In genomic region chr17:64129515-64129764, GRCh38 we compare ENCODE assay signal across 2 cellular contexts.
TF ChIP-seq lines count a peak whose summit lies in the region.

No MANE protein-coding gene starts in this region.

TF ChIP-seq in HEK293T, 16 proteins besides CTCF, POLR2A, EP300 and RAD21 (continued from another document):
- TF ChIP-seq, protein P1, sequence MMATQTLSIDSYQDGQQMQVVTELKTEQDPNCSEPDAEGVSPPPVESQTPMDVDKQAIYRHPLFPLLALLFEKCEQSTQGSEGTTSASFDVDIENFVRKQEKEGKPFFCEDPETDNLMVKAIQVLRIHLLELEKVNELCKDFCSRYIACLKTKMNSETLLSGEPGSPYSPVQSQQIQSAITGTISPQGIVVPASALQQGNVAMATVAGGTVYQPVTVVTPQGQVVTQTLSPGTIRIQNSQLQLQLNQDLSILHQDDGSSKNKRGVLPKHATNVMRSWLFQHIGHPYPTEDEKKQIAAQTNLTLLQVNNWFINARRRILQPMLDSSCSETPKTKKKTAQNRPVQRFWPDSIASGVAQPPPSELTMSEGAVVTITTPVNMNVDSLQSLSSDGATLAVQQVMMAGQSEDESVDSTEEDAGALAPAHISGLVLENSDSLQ (IDR thresholded peaks at IDR 0.05), result no peak
- TF ChIP-seq FOXK2 (IDR thresholded peaks at IDR 0.05), result no peak

TF ChIP-seq in HepG2, 621 proteins besides CTCF, POLR2A, EP300 and RAD21 (continues in another document):
- TF ChIP-seq, protein P2, sequence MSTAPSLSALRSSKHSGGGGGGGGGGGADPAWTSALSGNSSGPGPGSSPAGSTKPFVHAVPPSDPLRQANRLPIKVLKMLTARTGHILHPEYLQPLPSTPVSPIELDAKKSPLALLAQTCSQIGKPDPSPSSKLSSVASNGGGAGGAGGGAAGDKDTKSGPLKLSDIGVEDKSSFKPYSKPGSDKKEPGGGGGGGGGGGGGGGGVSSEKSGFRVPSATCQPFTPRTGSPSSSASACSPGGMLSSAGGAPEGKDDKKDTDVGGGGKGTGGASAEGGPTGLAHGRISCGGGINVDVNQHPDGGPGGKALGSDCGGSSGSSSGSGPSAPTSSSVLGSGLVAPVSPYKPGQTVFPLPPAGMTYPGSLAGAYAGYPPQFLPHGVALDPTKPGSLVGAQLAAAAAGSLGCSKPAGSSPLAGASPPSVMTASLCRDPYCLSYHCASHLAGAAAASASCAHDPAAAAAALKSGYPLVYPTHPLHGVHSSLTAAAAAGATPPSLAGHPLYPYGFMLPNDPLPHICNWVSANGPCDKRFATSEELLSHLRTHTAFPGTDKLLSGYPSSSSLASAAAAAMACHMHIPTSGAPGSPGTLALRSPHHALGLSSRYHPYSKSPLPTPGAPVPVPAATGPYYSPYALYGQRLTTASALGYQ (CRISPR knock-in tag; IDR thresholded peaks at IDR 0.05), result peak; percentile 70; the same call in 1 of the 2 replicates
- TF ChIP-seq FOXO4 (CRISPR knock-in tag; conservative IDR thresholded peaks at IDR 0.05) (0 out of 2 replicates have a peak, but pooled peaks have one; percentile 86), ZSCAN29 (CRISPR knock-in tag; conservative IDR thresholded peaks at IDR 0.05) (peak; percentile 89; the same call in 1 of the 2 replicates), AGO1 (IDR thresholded peaks at IDR 0.05; ENCODE audit: low read depth, low read length, poor library complexity, severe bottlenecking) (peak; percentile 8), MTA1 (CRISPR knock-in tag; IDR thresholded peaks at IDR 0.05; ENCODE audit: borderline replicate concordance) (0 out of 2 replicates have a peak, but pooled peaks have one; percentile 33), MXD1 (CRISPR knock-in tag; IDR thresholded peaks at IDR 0.05) (peak; percentile 13; the same call in 1 of the 2 replicates), ZNF468 (CRISPR knock-in tag; IDR thresholded peaks at IDR 0.05) (no peak), ZBTB14 (CRISPR knock-in tag; IDR thresholded peaks at IDR 0.05) (peak; percentile 56), NFE2L2 (IDR thresholded peaks at IDR 0.05; ENCODE audit: low read length) (no peak), ZNF264 (CRISPR knock-in tag; IDR thresholded peaks at IDR 0.05) (0 out of 2 replicates have a peak, but pooled peaks have one; percentile 5), LCORL (IDR thresholded peaks at IDR 0.05) (no peak), LCORL (CRISPR knock-in tag; IDR thresholded peaks at IDR 0.05) (peak; percentile 7; the same call in 1 of the 2 replicates), BORCS8-MEF2B (CRISPR knock-in tag; IDR thresholded peaks at IDR 0.05) (no peak), ZNF382 (CRISPR knock-in tag; IDR thresholded peaks at IDR 0.05; ENCODE audit: borderline replicate concordance) (no peak), ZNF850 (CRISPR knock-in tag; conservative IDR thresholded peaks at IDR 0.05) (no peak), XBP1 (CRISPR knock-in tag; IDR thresholded peaks at IDR 0.05) (no peak), MAFK (conservative IDR thresholded peaks at IDR 0.05 in 1 of 2, IDR thresholded peaks at IDR 0.05 in 1 of 2; ENCODE audit: low read length in 2 of 2) (no peak), SIN3B (IDR thresholded peaks at IDR 0.05; ENCODE audit: low read length) (no peak), CHD2 (IDR thresholded peaks at IDR 0.05; ENCODE audit: low read depth, low read length) (no peak), EZH2 (conservative IDR thresholded peaks at IDR 0.05; ENCODE audit: low read depth, low read length) (no peak), ZFAT (CRISPR knock-in tag; conservative IDR thresholded peaks at IDR 0.05) (0 out of 2 replicates have a peak, but pooled peaks have one; percentile 86), STAG1 (CRISPR knock-in tag; IDR thresholded peaks at IDR 0.05) (no peak), PRPF4 (IDR thresholded peaks at IDR 0.05; ENCODE audit: low read depth, low read length, poor library complexity, severe bottlenecking) (no peak), ZFP90 (CRISPR knock-in tag; IDR thresholded peaks at IDR 0.05; ENCODE audit: borderline replicate concordance) (peak; percentile 60; the same call in 1 of the 2 replicates), SATB2 (CRISPR knock-in tag; IDR thresholded peaks at IDR 0.05) (0 out of 2 replicates have a peak, but pooled peaks have one; percentile 77), ZNF652 (CRISPR knock-in tag; IDR thresholded peaks at IDR 0.05; ENCODE audit: borderline replicate concordance, low read depth) (no peak), ZNF350 (CRISPR knock-in tag; IDR thresholded peaks at IDR 0.05; ENCODE audit: borderline replicate concordance, low read depth) (no peak), ZNF782 (CRISPR knock-in tag; IDR thresholded peaks at IDR 0.05; ENCODE audit: borderline replicate concordance) (no peak), MBNL3 (CRISPR knock-in tag; conservative IDR thresholded peaks at IDR 0.05) (no peak), YEATS2 (CRISPR knock-in tag; IDR thresholded peaks at IDR 0.05; ENCODE audit: borderline replicate concordance) (no peak), ZMYM2 (CRISPR knock-in tag; IDR thresholded peaks at IDR 0.05) (no peak), ZNF430 (CRISPR knock-in tag; IDR thresholded peaks at IDR 0.05) (no peak), ESRRA (CRISPR knock-in tag; IDR thresholded peaks at IDR 0.05; ENCODE audit: low read depth) (peak; percentile 32; the same call in 1 of the 2 replicates), ZNF724P (CRISPR knock-in tag; IDR thresholded peaks at IDR 0.05; ENCODE audit: borderline replicate concordance) (no peak), WIZ (CRISPR knock-in tag; IDR thresholded peaks at IDR 0.05) (no peak), ZNF101 (CRISPR knock-in tag; IDR thresholded peaks at IDR 0.05; ENCODE audit: borderline replicate concordance, low read depth) (no peak), FOXC1 (CRISPR knock-in tag; IDR thresholded peaks at IDR 0.05; ENCODE audit: borderline replicate concordance) (0 out of 2 replicates have a peak, but pooled peaks have one; percentile 47), ARID3A (IDR thresholded peaks at IDR 0.05; ENCODE audit: low read depth, low read length) (no peak), TBX3 (IDR thresholded peaks at IDR 0.05; ENCODE audit: borderline replicate concordance) (no peak), ZNF160 (CRISPR knock-in tag; IDR thresholded peaks at IDR 0.05) (0 out of 2 replicates have a peak, but pooled peaks have one; percentile 70), SMC3 (IDR thresholded peaks at IDR 0.05; ENCODE audit: low read length) (no peak), EHMT2 (IDR thresholded peaks at IDR 0.05; ENCODE audit: borderline replicate concordance, low read depth, low read length) (no peak), REL (CRISPR knock-in tag; conservative IDR thresholded peaks at IDR 0.05) (no peak; the same call in 1 of the 2 replicates), SALL2 (CRISPR knock-in tag; IDR thresholded peaks at IDR 0.05) (no peak; the same call in 1 of the 2 replicates), MXD4 (CRISPR knock-in tag; IDR thresholded peaks at IDR 0.05) (no peak), ZNF501 (CRISPR knock-in tag; IDR thresholded peaks at IDR 0.05) (0 out of 2 replicates have a peak, but pooled peaks have one; percentile 1), ATF4 (CRISPR knock-in tag; IDR thresholded peaks at IDR 0.05) (no peak), ZBTB42 (CRISPR knock-in tag; IDR thresholded peaks at IDR 0.05) (0 out of 2 replicates have a peak, but pooled peaks have one; percentile 27)
- TF ChIP-seq, protein P3, sequence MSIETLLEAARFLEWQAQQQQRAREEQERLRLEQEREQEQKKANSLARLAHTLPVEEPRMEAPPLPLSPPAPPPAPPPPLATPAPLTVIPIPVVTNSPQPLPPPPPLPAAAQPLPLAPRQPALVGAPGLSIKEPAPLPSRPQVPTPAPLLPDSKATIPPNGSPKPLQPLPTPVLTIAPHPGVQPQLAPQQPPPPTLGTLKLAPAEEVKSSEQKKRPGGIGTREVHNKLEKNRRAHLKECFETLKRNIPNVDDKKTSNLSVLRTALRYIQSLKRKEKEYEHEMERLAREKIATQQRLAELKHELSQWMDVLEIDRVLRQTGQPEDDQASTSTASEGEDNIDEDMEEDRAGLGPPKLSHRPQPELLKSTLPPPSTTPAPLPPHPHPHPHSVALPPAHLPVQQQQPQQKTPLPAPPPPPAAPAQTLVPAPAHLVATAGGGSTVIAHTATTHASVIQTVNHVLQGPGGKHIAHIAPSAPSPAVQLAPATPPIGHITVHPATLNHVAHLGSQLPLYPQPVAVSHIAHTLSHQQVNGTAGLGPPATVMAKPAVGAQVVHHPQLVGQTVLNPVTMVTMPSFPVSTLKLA (IDR thresholded peaks at IDR 0.05), result no peak
- TF ChIP-seq, protein P4, sequence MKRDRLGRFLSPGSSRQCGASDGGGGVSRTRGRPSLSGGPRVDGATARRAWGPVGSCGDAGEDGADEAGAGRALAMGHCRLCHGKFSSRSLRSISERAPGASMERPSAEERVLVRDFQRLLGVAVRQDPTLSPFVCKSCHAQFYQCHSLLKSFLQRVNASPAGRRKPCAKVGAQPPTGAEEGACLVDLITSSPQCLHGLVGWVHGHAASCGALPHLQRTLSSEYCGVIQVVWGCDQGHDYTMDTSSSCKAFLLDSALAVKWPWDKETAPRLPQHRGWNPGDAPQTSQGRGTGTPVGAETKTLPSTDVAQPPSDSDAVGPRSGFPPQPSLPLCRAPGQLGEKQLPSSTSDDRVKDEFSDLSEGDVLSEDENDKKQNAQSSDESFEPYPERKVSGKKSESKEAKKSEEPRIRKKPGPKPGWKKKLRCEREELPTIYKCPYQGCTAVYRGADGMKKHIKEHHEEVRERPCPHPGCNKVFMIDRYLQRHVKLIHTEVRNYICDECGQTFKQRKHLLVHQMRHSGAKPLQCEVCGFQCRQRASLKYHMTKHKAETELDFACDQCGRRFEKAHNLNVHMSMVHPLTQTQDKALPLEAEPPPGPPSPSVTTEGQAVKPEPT (CRISPR knock-in tag; IDR thresholded peaks at IDR 0.05; ENCODE audit: low read depth), result 0 out of 2 replicates have a peak, but pooled peaks have one; percentile 30
- TF ChIP-seq, protein P5, sequence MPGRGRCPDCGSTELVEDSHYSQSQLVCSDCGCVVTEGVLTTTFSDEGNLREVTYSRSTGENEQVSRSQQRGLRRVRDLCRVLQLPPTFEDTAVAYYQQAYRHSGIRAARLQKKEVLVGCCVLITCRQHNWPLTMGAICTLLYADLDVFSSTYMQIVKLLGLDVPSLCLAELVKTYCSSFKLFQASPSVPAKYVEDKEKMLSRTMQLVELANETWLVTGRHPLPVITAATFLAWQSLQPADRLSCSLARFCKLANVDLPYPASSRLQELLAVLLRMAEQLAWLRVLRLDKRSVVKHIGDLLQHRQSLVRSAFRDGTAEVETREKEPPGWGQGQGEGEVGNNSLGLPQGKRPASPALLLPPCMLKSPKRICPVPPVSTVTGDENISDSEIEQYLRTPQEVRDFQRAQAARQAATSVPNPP (CRISPR knock-in tag; IDR thresholded peaks at IDR 0.05), result no peak
- TF ChIP-seq, protein P6, sequence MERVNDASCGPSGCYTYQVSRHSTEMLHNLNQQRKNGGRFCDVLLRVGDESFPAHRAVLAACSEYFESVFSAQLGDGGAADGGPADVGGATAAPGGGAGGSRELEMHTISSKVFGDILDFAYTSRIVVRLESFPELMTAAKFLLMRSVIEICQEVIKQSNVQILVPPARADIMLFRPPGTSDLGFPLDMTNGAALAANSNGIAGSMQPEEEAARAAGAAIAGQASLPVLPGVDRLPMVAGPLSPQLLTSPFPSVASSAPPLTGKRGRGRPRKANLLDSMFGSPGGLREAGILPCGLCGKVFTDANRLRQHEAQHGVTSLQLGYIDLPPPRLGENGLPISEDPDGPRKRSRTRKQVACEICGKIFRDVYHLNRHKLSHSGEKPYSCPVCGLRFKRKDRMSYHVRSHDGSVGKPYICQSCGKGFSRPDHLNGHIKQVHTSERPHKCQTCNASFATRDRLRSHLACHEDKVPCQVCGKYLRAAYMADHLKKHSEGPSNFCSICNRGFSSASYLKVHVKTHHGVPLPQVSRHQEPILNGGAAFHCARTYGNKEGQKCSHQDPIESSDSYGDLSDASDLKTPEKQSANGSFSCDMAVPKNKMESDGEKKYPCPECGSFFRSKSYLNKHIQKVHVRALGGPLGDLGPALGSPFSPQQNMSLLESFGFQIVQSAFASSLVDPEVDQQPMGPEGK (CRISPR knock-in tag; IDR thresholded peaks at IDR 0.05), result no peak
